9 cellular contexts compared by ENCODE assay signal in genomic region chr5:149775785-149776184, GRCh38. TPM values are rescaled to one million over a fixed set of nuclear protein-coding genes. Genes with fewer than 3 reads are reported as not detected.
A peak's percentile ranks its signal among the peaks of the same experiment; 100 is the strongest.
DNase-seq lines count a peak whose midpoint lies in the region; ATAC-seq and TF ChIP-seq lines count a peak whose summit lies in the region.
"Had no signal": no experiment of that assay in that cellular context is flagged by ENCODE, and none has a peak within 500 bp of the region (broad histone marks: within the 10 kb centered on the region; RNA-seq: fewer than 3 reads in every experiment).

No MANE protein-coding gene starts in this region.

- H3K9me2 ChIP-seq in OCI-LY1 (ENCODE audit: low read depth, low read length) = no peaks in the 10 kb centered on the region

- H3F3A ChIP-seq in OCI-LY1 (ENCODE audit: insufficient read depth, low read length) = 0 out of 2 replicates have a peak, but pooled peaks cover 2% of the 10 kb centered on the region

- H3K36me3 ChIP-seq in heart right ventricle (peaks cover 0 to 4% (median 0%) of the 10 kb centered on the region in 9 donors), OCI-LY1 (ENCODE audit: insufficient read depth, low read length) (peaks cover 18% of the 10 kb centered on the region; the same call in 1 of the 2 replicates)

- no peaks in the 10 kb centered on the region for H3K27me3 ChIP-seq in heart right ventricle
- no peaks in the 10 kb centered on the region for H3K27me3 ChIP-seq in OCI-LY1 (ENCODE audit: insufficient read depth, low read length)

- H3K4me3 ChIP-seq in heart right ventricle (no peak overlapping the region), OCI-LY1 (ENCODE audit: low read depth, low read length, poor library complexity, severe bottlenecking) (no peak overlapping the region), fibroblast of villous mesenchyme (ENCODE audit: low read depth, low read length) (no peak overlapping the region)

- DNase-seq in heart right ventricle = no peak
- no peak for DNase-seq in Right ventricle myocardium superior
- peak; percentile 52 for DNase-seq in fibroblast of villous mesenchyme (ENCODE audit: low read depth)
- DNase-seq in NK-92 treated with Interleukin-12 subunit alpha and Interleukin-12 subunit beta, amount 100 ng/mL, for 24 hours (lab: John Stamatoyannopoulos, UW) = no peak
- no peak for DNase-seq in activated CD8-positive, alpha-beta memory T cell treated with anti-CD3 and anti-CD28 coated beads, Interleukin-2, amount 50 U/mL, for 48 hours
- DNase-seq: stimulated activated naive B cell treated with anti-CD40 and anti-IgM and Interleukin-4, amounts not matched to agents 10 μg/mL and 1 μg/mL and 100 μg/mL, for 72 hours had no signal

- H3K79me2 ChIP-seq in OCI-LY1 (ENCODE audit: insufficient read depth, low read length) = 0 out of 2 replicates have a peak, but pooled peaks cover 6% of the 10 kb centered on the region

- H3K9me3 ChIP-seq in heart right ventricle = peaks cover 0 to 10% (median 0%) of the 10 kb centered on the region in 11 donors
- H3K9me3 ChIP-seq in OCI-LY1 (ENCODE audit: low read length) = no peaks in the 10 kb centered on the region

- H3K27ac ChIP-seq in heart right ventricle (peak overlapping the region in 8 of 10 donors; percentile 30 to 79 (median 66)), OCI-LY1 (ENCODE audit: low read depth, low read length, poor library complexity, severe bottlenecking) (no peak overlapping the region)

- intact Hi-C loops in heart right ventricle (cut with DNase I) = loop anchor here in 5 of 10 donors (2.0 to 5.0 kb wide), 3 partner anchors 43 to 52 kb away; partner anchors contain the start of gene PPARGC1B (in 4 of the 5)
- intact Hi-C loops in Right ventricle myocardium superior (cut with DNase I) = no loop called here

- no peak overlapping the region for H2AFZ ChIP-seq in OCI-LY1 (ENCODE audit: low read length)

- ATAC-seq in heart right ventricle (peak in 1 of 8 donors; percentile 19), Right ventricle myocardium superior (ENCODE audit: poor library complexity) (no peak), esophagus mucosa (no peak), GM21825 (IDR thresholded peaks at IDR 0.05; ENCODE audit: unreplicated experiment) (no peak)
- ATAC-seq: stimulated activated naive B cell treated with anti-CD40 and anti-IgM and Interleukin-4, amounts not matched to agents 10 μg/mL and 1 μg/mL and 100 μg/mL, for 72 hours had no signal

- H3K9ac ChIP-seq in OCI-LY1 (ENCODE audit: low read length) = no peak overlapping the region

- H4K20me1 ChIP-seq in OCI-LY1 (ENCODE audit: insufficient read depth, low read length) = no peaks in the 10 kb centered on the region

- H3K4me1 ChIP-seq in heart right ventricle = peaks cover 29 to 97% (median 88%) of the 10 kb centered on the region in 9 donors
- H3K4me1 ChIP-seq in OCI-LY1 (ENCODE audit: insufficient read depth, low read length, severe bottlenecking) = peaks cover 53% of the 10 kb centered on the region

- TF ChIP-seq CTCF in heart right ventricle (IDR thresholded peaks at IDR 0.05) (peak in 8 of 9 donors; percentile 14 to 64 (median 43)), OCI-LY1 (IDR thresholded peaks at IDR 0.05; ENCODE audit: low read length) (peak; percentile 62), fibroblast of villous mesenchyme (IDR thresholded peaks at IDR 0.05; ENCODE audit: insufficient read depth, low read depth, low read length) (peak; percentile 60)

- H3K4me2 ChIP-seq in OCI-LY1 (ENCODE audit: low read length) = no peak overlapping the region

RNA-seq across cellular contexts. Expression of gene PPARGC1B, which starts 45.7 kb away (rescaled TPM):
- total RNA-seq in heart right ventricle (10 to 100 TPM; 21.5 to 36.6 (median 28.9) TPM), Right ventricle myocardium superior (27.9 TPM), fibroblast of villous mesenchyme (0.86 and 0.97 TPM in 2 replicates), esophagus mucosa (8.8 TPM)
- polyA plus RNA-seq in heart right ventricle = 10 to 100 TPM in 1 of 2 donors, 1 to 10 TPM in 1; 1.6 to 15.4 TPM
